In genomic region chr2:37672104-37672869, GRCh38 we compare ENCODE assay signal across 8 cellular contexts. TPM values are rescaled to one million over a fixed set of nuclear protein-coding genes. Genes with fewer than 3 reads are reported as not detected.
A peak's percentile ranks its signal among the peaks of the same experiment; 100 is the strongest.
DNase-seq lines count a peak whose midpoint lies in the region; ATAC-seq and TF ChIP-seq lines count a peak whose summit lies in the region.

No MANE protein-coding gene starts in this region.

- H3K27me3 ChIP-seq in KMS-11 (ENCODE audit: insufficient read depth, low read depth) (no peaks in the 10 kb centered on the region), subcutaneous abdominal adipose tissue (ENCODE audit: control insufficient read depth in 5 of 5, insufficient read depth in 4 of 5, low read length in 5 of 5) (no peaks in the 10 kb centered on the region)

- H3K9ac ChIP-seq in KMS-11 (peak overlapping the region; percentile 59), subcutaneous abdominal adipose tissue (ENCODE audit: low read length in 5 of 5) (peak overlapping the region in 4 of 5 donors; percentile 62 to 88 (median 80))

- peak overlapping the region; percentile 10 for H3K27ac Mint-ChIP-seq in neural crest cell (ENCODE audit: unreplicated experiment)

- H3K4me1 Mint-ChIP-seq in neural crest cell = peaks cover 34% of the 10 kb centered on the region

- DNase-seq in DMS79 treated with DMSO at 0.1 percent for 48 hours (lab: John Stamatoyannopoulos, UW) (peak; percentile 71), RWPE1 (ENCODE audit: low spot score) (peak; percentile 64), fibroblast of the conjunctiva (ENCODE audit: low read depth) (peak; percentile 63), neural crest cell (ENCODE audit: low read depth, low spot score) (peak; percentile 92)
- DNase-seq in activated effector memory CD4-positive, alpha-beta T cell treated with anti-CD3 and anti-CD28 coated beads, Interleukin-2, amount 50 U/mL, for 16 hours = peak; percentile 88

- H3K36me3 Mint-ChIP-seq in neural crest cell (ENCODE audit: low read depth) = no peaks in the 10 kb centered on the region

- peak overlapping the region; percentile 91 for H3K4me3 Mint-ChIP-seq in neural crest cell

- H3K27ac ChIP-seq in KMS-11 = peak overlapping the region; percentile 49
- peak overlapping the region; percentile 74 for H3K27ac ChIP-seq in RWPE1
- peak overlapping the region; percentile 81 for H3K27ac ChIP-seq in subcutaneous abdominal adipose tissue (ENCODE audit: low read depth, low read length)

- CTCF ChIA-PET in RWPE1 (lab: Yijun Ruan, JAX) = interaction anchor here (0.6 to 1.1 kb wide), 5 partner anchors 28 to 277 kb away, joined by 3 to 4 read pairs (median 3); no protein-coding TSS in a partner anchor

- ATAC-seq in GM21723 (IDR thresholded peaks at IDR 0.05; ENCODE audit: unreplicated experiment) = peak; percentile 47

- H3K4me1 ChIP-seq in KMS-11 (ENCODE audit: low read depth, poor library complexity, severe bottlenecking) = peaks cover 35% of the 10 kb centered on the region
- H3K4me1 ChIP-seq in subcutaneous abdominal adipose tissue (ENCODE audit: control insufficient read depth in 5 of 5, insufficient read depth in 5 of 5, low read length in 5 of 5) = peaks cover 3 to 42% (median 30%) of the 10 kb centered on the region in 5 donors

- no peaks in the 10 kb centered on the region for H4K20me1 ChIP-seq in KMS-11 (ENCODE audit: insufficient read depth)

- H3K36me3 ChIP-seq in KMS-11 (ENCODE audit: insufficient read depth) = no peaks in the 10 kb centered on the region
- H3K36me3 ChIP-seq in subcutaneous abdominal adipose tissue (ENCODE audit: control insufficient read depth in 5 of 5, insufficient read depth in 5 of 5, low read length in 5 of 5) = no peaks in the 10 kb centered on the region

- peak overlapping the region; percentile 61 for H3K4me2 ChIP-seq in KMS-11

- H3K27me3 Mint-ChIP-seq in neural crest cell (ENCODE audit: low read depth) = no peaks in the 10 kb centered on the region

- H2AFZ ChIP-seq in KMS-11 (ENCODE audit: low read depth) = peak overlapping the region; percentile 82

- TF ChIP-seq CTCF in KMS-11 (conservative IDR thresholded peaks at IDR 0.05; ENCODE audit: low read depth, low read length) = no peak
- TF ChIP-seq CTCF in RWPE1 (conservative IDR thresholded peaks at IDR 0.05; ENCODE audit: low read depth) = no peak
- peak; percentile 18 for TF ChIP-seq CTCF in neural crest cell (conservative IDR thresholded peaks at IDR 0.05)

- peak overlapping the region; percentile 92 for H3K4me3 ChIP-seq in KMS-11 (IDR thresholded peaks at IDR 0.05; ENCODE audit: insufficient read depth, low read depth, low read length)
- H3K4me3 ChIP-seq in subcutaneous abdominal adipose tissue (ENCODE audit: low read depth in 1 of 5, low read length in 5 of 5) = peak overlapping the region; percentile 63 to 90 (median 86)

- POLR2A ChIA-PET in RWPE1 (lab: Yijun Ruan, JAX; ENCODE audit: low non-redundant PET) = interaction anchor here (0.5 kb wide), 1 partner anchor 257 kb away, joined by 5 read pairs; no protein-coding TSS in a partner anchor

- H3K9me3 ChIP-seq in subcutaneous abdominal adipose tissue (ENCODE audit: control insufficient read depth in 5 of 5, low read length in 5 of 5) = no peaks in the 10 kb centered on the region

- H3K9me3 Mint-ChIP-seq in neural crest cell = no peaks in the 10 kb centered on the region

- peaks cover 17% of the 10 kb centered on the region; the same call in 1 of the 2 replicates for H3K79me2 ChIP-seq in KMS-11 (ENCODE audit: insufficient read depth, low read depth)

RNA-seq across cellular contexts. Expression of gene CDC42EP3, which starts 0.8 kb away (rescaled TPM):
- 15.7 and 17.5 TPM in 2 replicates for total RNA-seq in neural crest cell

Comparison
In these comparisons a context has a peak if more than half of its experiments do, and no peak if none do; other contexts are left out.
1. Peak in every context shown above with its lines: DNase-seq, ATAC-seq, H3K4me3 ChIP-seq and H3K27ac ChIP-seq.